ENCODE assay signal across 7 cellular contexts in genomic region chr16:69796285-69797118, GRCh38. TPM values are rescaled to one million over a fixed set of nuclear protein-coding genes. Genes with fewer than 3 reads are reported as not detected.
DNase-seq lines count a peak whose midpoint lies in the region; ATAC-seq and TF ChIP-seq lines count a peak whose summit lies in the region.

No MANE protein-coding gene starts in this region.

- H2AFZ ChIP-seq in DND-41 (ENCODE audit: low read depth, low read length) = no peak overlapping the region

- H3K79me2 ChIP-seq in DND-41 (ENCODE audit: insufficient read depth, low read length) = no peaks in the 10 kb centered on the region

- no peaks in the 10 kb centered on the region for H3K4me1 ChIP-seq in DND-41 (ENCODE audit: insufficient read depth, low read length)
- H3K4me1 ChIP-seq in colonic mucosa = no peaks in the 10 kb centered on the region

- no peak overlapping the region for H3K4me3 ChIP-seq in DND-41 (ENCODE audit: low read depth in 1 of 2, low read length in 2 of 2)
- no peak overlapping the region for H3K4me3 ChIP-seq in colonic mucosa

- intact Hi-C loops in colonic mucosa (cut with DNase I) = loop anchor here (2.0 kb wide), 1 partner anchor 134 kb away; no protein-coding TSS in a partner anchor

- H3K27me3 Mint-ChIP-seq in stimulated activated naive B cell treated with anti-CD40 and anti-IgM and Interleukin-4, amounts not matched to agents 10 μg/mL and 1 μg/mL and 100 μg/mL, for 72 hours = no peaks in the 10 kb centered on the region

- peak; percentile 72 for ATAC-seq in DND-41 (ENCODE audit: insufficient read depth, low read depth)
- ATAC-seq in left lobe of liver = peak; percentile 97
- peak; percentile 58 to 72 for ATAC-seq in stimulated activated naive B cell treated with anti-CD40 and anti-IgM and Interleukin-4, amounts not matched to agents 10 μg/mL and 1 μg/mL and 100 μg/mL, for 72 hours (replicated peaks)

- H3K4me3 Mint-ChIP-seq in stimulated activated naive B cell treated with anti-CD40 and anti-IgM and Interleukin-4, amounts not matched to agents 10 μg/mL and 1 μg/mL and 100 μg/mL, for 72 hours = no peak overlapping the region

- H3K36me3 ChIP-seq in DND-41 (ENCODE audit: insufficient read depth, low read length) = peaks cover 9% of the 10 kb centered on the region
- peaks cover 11% of the 10 kb centered on the region for H3K36me3 ChIP-seq in colonic mucosa

- DNase-seq in DND-41 (peak; percentile 15), HK-2 (ENCODE audit: unreplicated experiment) (peak; percentile 22), RPMI8226 (peak; percentile 55), colonic mucosa (peak; percentile 47), left lobe of liver (ENCODE audit: low spot score) (no peak), NCI-H774 (lab: John Stamatoyannopoulos, UW) (no peak)
- no peak for DNase-seq in stimulated activated naive B cell treated with anti-CD40 and anti-IgM and Interleukin-4, amounts not matched to agents 10 μg/mL and 1 μg/mL and 100 μg/mL, for 72 hours

- H3K36me3 Mint-ChIP-seq in stimulated activated naive B cell treated with anti-CD40 and anti-IgM and Interleukin-4, amounts not matched to agents 10 μg/mL and 1 μg/mL and 100 μg/mL, for 72 hours = peaks cover 25 to 27% of the 10 kb centered on the region in 2 donors

- peaks cover 6 to 14% of the 10 kb centered on the region in 2 donors for H3K4me1 Mint-ChIP-seq in stimulated activated naive B cell treated with anti-CD40 and anti-IgM and Interleukin-4, amounts not matched to agents 10 μg/mL and 1 μg/mL and 100 μg/mL, for 72 hours

- H3K27ac ChIP-seq in DND-41 (ENCODE audit: low read length) = no peak overlapping the region
- H3K27ac ChIP-seq in colonic mucosa = no peak overlapping the region

- H3K27me3 ChIP-seq in DND-41 (ENCODE audit: insufficient read depth, low read length, poor library complexity) (no peaks in the 10 kb centered on the region), colonic mucosa (no peaks in the 10 kb centered on the region)

- H3K4me2 ChIP-seq in DND-41 (ENCODE audit: insufficient read depth, low read length) = no peak overlapping the region

- peaks cover 5% of the 10 kb centered on the region; the same call in 1 of the 2 replicates for H4K20me1 ChIP-seq in DND-41 (ENCODE audit: insufficient read depth, low read length)

- H3K27ac Mint-ChIP-seq in stimulated activated naive B cell treated with anti-CD40 and anti-IgM and Interleukin-4, amounts not matched to agents 10 μg/mL and 1 μg/mL and 100 μg/mL, for 72 hours = no peak overlapping the region

- TF ChIP-seq CTCF in DND-41 (IDR thresholded peaks at IDR 0.05; ENCODE audit: borderline replicate concordance, extremely low read depth, low read length, poor library complexity, severe bottlenecking) = peak; percentile 84
- TF ChIP-seq CTCF in colonic mucosa (IDR thresholded peaks at IDR 0.05) = peak; percentile 86

- H3K9ac ChIP-seq in DND-41 (ENCODE audit: low read depth, low read length) = no peak overlapping the region
- H3K9ac ChIP-seq in colonic mucosa (ENCODE audit: low read depth in 2 of 2, low read length in 2 of 2) = no peak overlapping the region

- no peaks in the 10 kb centered on the region for H3K9me3 Mint-ChIP-seq in stimulated activated naive B cell treated with anti-CD40 and anti-IgM and Interleukin-4, amounts not matched to agents 10 μg/mL and 1 μg/mL and 100 μg/mL, for 72 hours

- no peaks in the 10 kb centered on the region for H3K9me3 ChIP-seq in DND-41 (ENCODE audit: insufficient read depth, low read length, severe bottlenecking)
- H3K9me3 ChIP-seq in colonic mucosa = no peaks in the 10 kb centered on the region

RNA-seq across cellular contexts. Expression of gene WWP2, which starts 34.4 kb away (rescaled TPM):
- total RNA-seq in colonic mucosa = 100 to 1,000 TPM in 1 of 2 donors, 10 to 100 TPM in 1; 73.2 to 102 TPM
- total RNA-seq in left lobe of liver = 24.5 TPM

RNA-seq across cellular contexts. Expression of gene NOB1, which starts 41.8 kb away (rescaled TPM):
- 10 to 100 TPM; 36.3 to 45.8 TPM for total RNA-seq in colonic mucosa
- total RNA-seq in left lobe of liver = 13.8 TPM

Comparison
In these comparisons a context has a peak if more than half of its experiments do, and no peak if none do; other contexts are left out.
1. DNase-seq: peak in DND-41 (single experiment), HK-2 (single experiment), RPMI8226 (single experiment) and colonic mucosa (single experiment); none in left lobe of liver (single experiment), stimulated activated naive B cell treated with anti-CD40 and anti-IgM and Interleukin-4, amounts not matched to agents 10 μg/mL and 1 μg/mL and 100 μg/mL, for 72 hours (single experiment) and NCI-H774 (single experiment).
2. Peak in every context shown above with its lines, with median percentiles within 50 percentile points of each other: ATAC-seq.